Comparison of ENCODE assay signal across 1 cellular context in genomic region chr10:103254538-103255325, GRCh38.
TF ChIP-seq lines count a peak whose summit lies in the region.

No MANE protein-coding gene starts in this region.

TF ChIP-seq in HepG2, 621 proteins besides CTCF, POLR2A, EP300 and RAD21:
- TF ChIP-seq, protein P1, sequence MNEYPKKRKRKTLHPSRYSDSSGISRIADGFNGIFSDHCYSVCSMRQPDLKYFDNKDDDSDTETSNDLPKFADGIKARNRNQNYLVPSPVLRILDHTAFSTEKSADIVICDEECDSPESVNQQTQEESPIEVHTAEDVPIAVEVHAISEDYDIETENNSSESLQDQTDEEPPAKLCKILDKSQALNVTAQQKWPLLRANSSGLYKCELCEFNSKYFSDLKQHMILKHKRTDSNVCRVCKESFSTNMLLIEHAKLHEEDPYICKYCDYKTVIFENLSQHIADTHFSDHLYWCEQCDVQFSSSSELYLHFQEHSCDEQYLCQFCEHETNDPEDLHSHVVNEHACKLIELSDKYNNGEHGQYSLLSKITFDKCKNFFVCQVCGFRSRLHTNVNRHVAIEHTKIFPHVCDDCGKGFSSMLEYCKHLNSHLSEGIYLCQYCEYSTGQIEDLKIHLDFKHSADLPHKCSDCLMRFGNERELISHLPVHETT (CRISPR knock-in tag; conservative IDR thresholded peaks at IDR 0.05), result no peak
- TF ChIP-seq FOSL2 (CRISPR knock-in tag; IDR thresholded peaks at IDR 0.05) (0 out of 2 replicates have a peak, but pooled peaks have one; percentile 8), FOSL1 (CRISPR knock-in tag; IDR thresholded peaks at IDR 0.05; ENCODE audit: borderline replicate concordance) (no peak)
- TF ChIP-seq, protein P2, sequence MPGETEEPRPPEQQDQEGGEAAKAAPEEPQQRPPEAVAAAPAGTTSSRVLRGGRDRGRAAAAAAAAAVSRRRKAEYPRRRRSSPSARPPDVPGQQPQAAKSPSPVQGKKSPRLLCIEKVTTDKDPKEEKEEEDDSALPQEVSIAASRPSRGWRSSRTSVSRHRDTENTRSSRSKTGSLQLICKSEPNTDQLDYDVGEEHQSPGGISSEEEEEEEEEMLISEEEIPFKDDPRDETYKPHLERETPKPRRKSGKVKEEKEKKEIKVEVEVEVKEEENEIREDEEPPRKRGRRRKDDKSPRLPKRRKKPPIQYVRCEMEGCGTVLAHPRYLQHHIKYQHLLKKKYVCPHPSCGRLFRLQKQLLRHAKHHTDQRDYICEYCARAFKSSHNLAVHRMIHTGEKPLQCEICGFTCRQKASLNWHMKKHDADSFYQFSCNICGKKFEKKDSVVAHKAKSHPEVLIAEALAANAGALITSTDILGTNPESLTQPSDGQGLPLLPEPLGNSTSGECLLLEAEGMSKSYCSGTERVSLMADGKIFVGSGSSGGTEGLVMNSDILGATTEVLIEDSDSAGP (CRISPR knock-in tag; IDR thresholded peaks at IDR 0.05; ENCODE audit: borderline replicate concordance), result no peak
